Comparison of ENCODE assay signal across 20 cellular contexts in genomic region chr4:175905939-175906338, GRCh38.
"Had no signal": no experiment of that assay in that cellular context is flagged by ENCODE, and none has a peak within 500 bp of the region (broad histone marks: within the 10 kb centered on the region; RNA-seq: fewer than 3 reads in every experiment).

No MANE protein-coding gene starts in this region.

- H3K27ac ChIP-seq: colonic mucosa, hepatocyte, pancreas, prostate gland, spleen, thoracic aorta, transverse colon had no signal

- H3K79me2 ChIP-seq: hepatocyte had no signal

- H3K4me2 ChIP-seq: hepatocyte had no signal

- H2AFZ ChIP-seq: hepatocyte had no signal

- H3K4me3 ChIP-seq: colonic mucosa, hepatocyte, pancreas, prostate gland, spleen, thoracic aorta, transverse colon had no signal

- H3K4me1 ChIP-seq: colonic mucosa, pancreas, prostate gland, spleen, transverse colon had no signal

- DNase-seq: cerebellar nuclear complex; colonic mucosa; dermis blood vessel endothelial cell; effector CD4-positive, alpha-beta T cell; endodermal cell; foreskin melanocyte; kidney glomerular epithelial cell; mesendoderm; naive thymus-derived CD4-positive, alpha-beta T cell; occipital lobe; pancreas; retina; spleen; stimulated activated CD4-positive, alpha-beta T cell treated with anti-CD3 and anti-CD28 coated beads, Interleukin-15, amount 100 ng/mL, for 24 hours; stimulated activated CD4-positive, alpha-beta T cell treated with anti-CD3 and anti-CD28 coated beads, Interleukin-1b, Interleukin-23, amount 100 ng/mL, for 48 hours; stimulated activated CD4-positive, alpha-beta T cell treated with anti-CD3 and anti-CD28 coated beads, Interleukin-4, amount 100 ng/mL, for 24 hours; transverse colon had no signal

- H3K27me3 ChIP-seq: colonic mucosa, hepatocyte, pancreas, spleen, transverse colon had no signal

- H3K36me3 ChIP-seq: colonic mucosa, pancreas, prostate gland, spleen, thoracic aorta, transverse colon had no signal

- H3K9me3 ChIP-seq: colonic mucosa, pancreas, prostate gland, thoracic aorta, transverse colon had no signal
